ENCODE assay signal across 8 cellular contexts in genomic region chr21:25801217-25802015, GRCh38.
DNase-seq lines count a peak whose midpoint lies in the region; ATAC-seq and TF ChIP-seq lines count a peak whose summit lies in the region.

No MANE protein-coding gene starts in this region.

- H3K27me3 ChIP-seq in HUES6 (ENCODE audit: control insufficient read depth, insufficient read depth, low read length) = no peaks in the 10 kb centered on the region
- no peaks in the 10 kb centered on the region for H3K27me3 ChIP-seq in Panc1 (ENCODE audit: control insufficient read depth, insufficient read depth, low read length)
- H3K27me3 ChIP-seq in fibroblast of lung (ENCODE audit: control insufficient read depth, insufficient read depth, low read length) = no peaks in the 10 kb centered on the region

- H4K20me1 ChIP-seq in fibroblast of lung (ENCODE audit: control insufficient read depth, extremely low read depth, insufficient read depth, low read length) = no peaks in the 10 kb centered on the region

- no peak overlapping the region for H3K4me3 Mint-ChIP-seq in neural crest cell
- H3K4me3 Mint-ChIP-seq in stimulated activated naive CD8-positive, alpha-beta T cell treated with anti-CD3 and anti-CD28 coated beads, Interleukin-15, amount 100 ng/mL, for 72 hours = peak overlapping the region; percentile 16 to 49

- DNase-seq in DMS53 treated with DMSO at 0.1 percent for 48 hours (lab: John Stamatoyannopoulos, UW; ENCODE audit: unreplicated experiment) (peak; percentile 65), Panc1 (ENCODE audit: low read depth, low spot score) (peak; percentile 65), fibroblast of lung (ENCODE audit: low read depth in 2 of 2) (peak; percentile 60 to 85), neural crest cell (ENCODE audit: low read depth, low spot score) (peak; percentile 93)
- peak; percentile 94 for DNase-seq in activated T-cell treated with anti-CD3 and anti-CD28 coated beads, Interleukin-2, amount 50 U/mL, for 48 hours
- peak; percentile 91 to 92 for DNase-seq in stimulated activated naive CD8-positive, alpha-beta T cell treated with anti-CD3 and anti-CD28 coated beads, Interleukin-15, amount 100 ng/mL, for 72 hours

- TF ChIP-seq CTCF in Panc1 (IDR thresholded peaks at IDR 0.05) (peak; percentile 97), fibroblast of lung (conservative IDR thresholded peaks at IDR 0.05 in 1 of 2, IDR thresholded peaks at IDR 0.05 in 1 of 2; ENCODE audit: low read depth in 1 of 2, low read length in 2 of 2) (peak; percentile 97 to 99), neural crest cell (conservative IDR thresholded peaks at IDR 0.05) (peak; percentile 99)

- no TSS peak for BruUV-seq in Panc1 (replicated peaks; lab: Mats Ljungman, UMichigan)

- ATAC-seq in GM21529 (IDR thresholded peaks at IDR 0.05; ENCODE audit: unreplicated experiment) (peak; percentile 100), Panc1 (peak; percentile 100)
- ATAC-seq in stimulated activated naive CD8-positive, alpha-beta T cell treated with anti-CD3 and anti-CD28 coated beads, Interleukin-15, amount 100 ng/mL, for 72 hours = peak; percentile 100

- H3K27me3 Mint-ChIP-seq in neural crest cell (ENCODE audit: low read depth) = peaks cover 2% of the 10 kb centered on the region
- peaks cover 20% of the 10 kb centered on the region for H3K27me3 Mint-ChIP-seq in stimulated activated naive CD8-positive, alpha-beta T cell treated with anti-CD3 and anti-CD28 coated beads, Interleukin-15, amount 100 ng/mL, for 72 hours

- H3K4me1 ChIP-seq in HUES6 (ENCODE audit: control insufficient read depth, insufficient read depth, low read length) (no peaks in the 10 kb centered on the region), Panc1 (ENCODE audit: control insufficient read depth, insufficient read depth, low read length) (no peaks in the 10 kb centered on the region), fibroblast of lung (ENCODE audit: control insufficient read depth, extremely low read depth, insufficient read depth, low read length) (no peaks in the 10 kb centered on the region)

- in situ Hi-C loops in Panc1 (cut with HindIII; ENCODE audit: low pct_unique_long_range_greater_than_20kb, low sequenced_read_pairs) = no loop called here

- H3K27ac Mint-ChIP-seq in neural crest cell (ENCODE audit: unreplicated experiment) = no peak overlapping the region
- no peak overlapping the region for H3K27ac Mint-ChIP-seq in stimulated activated naive CD8-positive, alpha-beta T cell treated with anti-CD3 and anti-CD28 coated beads, Interleukin-15, amount 100 ng/mL, for 72 hours

- POLR2A ChIA-PET in Panc1 (lab: Charles Lee) = interaction anchor here (0.6 kb wide), 1 partner anchor 1240 kb away, joined by 3 read pairs; no protein-coding TSS in a partner anchor

- no peaks in the 10 kb centered on the region for H3K9me3 ChIP-seq in HUES6 (ENCODE audit: control insufficient read depth, insufficient read depth, low read depth, low read length)
- no peaks in the 10 kb centered on the region for H3K9me3 ChIP-seq in Panc1 (ENCODE audit: control insufficient read depth, insufficient read depth, low read depth, low read length)
- no peaks in the 10 kb centered on the region for H3K9me3 ChIP-seq in fibroblast of lung (ENCODE audit: control insufficient read depth, insufficient read depth, low read depth, low read length)

- H3K4me2 ChIP-seq in fibroblast of lung (ENCODE audit: extremely low read depth, insufficient read depth, low read length) = peak overlapping the region; percentile 79

- no peaks in the 10 kb centered on the region for H3K36me3 Mint-ChIP-seq in neural crest cell (ENCODE audit: low read depth)

- no peak overlapping the region for H3K27ac ChIP-seq in HUES6 (ENCODE audit: low read depth, low read length)
- H3K27ac ChIP-seq in Panc1 (ENCODE audit: low read length) = no peak overlapping the region
- no peak overlapping the region for H3K27ac ChIP-seq in fibroblast of lung (ENCODE audit: insufficient read depth, low read length)

- H3K4me1 Mint-ChIP-seq in neural crest cell = peaks cover 6% of the 10 kb centered on the region
- H3K4me1 Mint-ChIP-seq in stimulated activated naive CD8-positive, alpha-beta T cell treated with anti-CD3 and anti-CD28 coated beads, Interleukin-15, amount 100 ng/mL, for 72 hours = peaks cover 9% of the 10 kb centered on the region

- CTCF ChIA-PET in Panc1 (lab: Charles Lee) = interaction anchor here (0.6 to 0.7 kb wide), 2 partner anchors 31 to 190 kb away, joined by 3 to 5 read pairs; no protein-coding TSS in a partner anchor

- H3K9ac ChIP-seq in HUES6 (ENCODE audit: low read length) (no peak overlapping the region), fibroblast of lung (ENCODE audit: insufficient read depth, low read length) (no peak overlapping the region)

- intact Hi-C loops in Panc1 (cut with micrococcal nuclease; ENCODE audit: unreplicated experiment) = no loop called here

- peak overlapping the region; percentile 70 for H2AFZ ChIP-seq in fibroblast of lung (ENCODE audit: low read length)

- H3K36me3 ChIP-seq in HUES6 (ENCODE audit: control insufficient read depth, insufficient read depth, low read length) (no peaks in the 10 kb centered on the region), Panc1 (ENCODE audit: control insufficient read depth, insufficient read depth, low read length) (no peaks in the 10 kb centered on the region), fibroblast of lung (ENCODE audit: control insufficient read depth, insufficient read depth, low read length) (no peaks in the 10 kb centered on the region)

- no peaks in the 10 kb centered on the region for H3K79me2 ChIP-seq in fibroblast of lung (ENCODE audit: control insufficient read depth, insufficient read depth, low read length)

- H3K4me3 ChIP-seq in HUES6 (ENCODE audit: low read depth, low read length) (peak overlapping the region; percentile 45), Panc1 (ENCODE audit: low read depth in 2 of 2, low read length in 2 of 2) (peak overlapping the region in 1 of 2 experiments; percentile 41; a peak in 2 of 4 replicates), fibroblast of lung (replicated peaks in 1 of 4; ENCODE audit: control extremely low read depth in 1 of 4, insufficient read depth in 1 of 4, low read depth in 3 of 4, low read length in 4 of 4) (peak overlapping the region in 1 of 4 experiments; percentile 5)

- H3K9me3 Mint-ChIP-seq in neural crest cell = no peaks in the 10 kb centered on the region
- no peaks in the 10 kb centered on the region for H3K9me3 Mint-ChIP-seq in stimulated activated naive CD8-positive, alpha-beta T cell treated with anti-CD3 and anti-CD28 coated beads, Interleukin-15, amount 100 ng/mL, for 72 hours
